1 cellular context compared by ENCODE assay signal in genomic region chr12:50549885-50550284, GRCh38.
TF ChIP-seq lines count a peak whose summit lies in the region.

No MANE protein-coding gene starts in this region.

TF ChIP-seq in K562, 482 proteins besides CTCF, POLR2A, EP300 and RAD21:
- no peak for TF ChIP-seq PCBP1 (IDR thresholded peaks at IDR 0.05; ENCODE audit: low read depth, low read length, poor library complexity, severe bottlenecking)
- no peak for TF ChIP-seq ZNF57 (CRISPR knock-in tag; IDR thresholded peaks at IDR 0.05)
- 0 out of 2 replicates have a peak, but pooled peaks have one; percentile 19 for TF ChIP-seq ZBTB9 (CRISPR knock-in tag; IDR thresholded peaks at IDR 0.05)
- peak in 2 of 3 experiments; percentile 34 to 91 for TF ChIP-seq YY1 (IDR thresholded peaks at IDR 0.05; ENCODE audit: borderline replicate concordance in 1 of 3, control insufficient read depth in 1 of 3, extremely low read depth in 1 of 3, insufficient read depth in 3 of 3, insufficient read length in 1 of 3, insufficient replicate concordance in 2 of 3, low read depth in 1 of 3, low read length in 2 of 3)
- TF ChIP-seq CBFA2T3 (IDR thresholded peaks at IDR 0.05): no peak
- no peak for TF ChIP-seq PHF20 (IDR thresholded peaks at IDR 0.05; ENCODE audit: partially characterized antibody)
- TF ChIP-seq ZNF592 (IDR thresholded peaks at IDR 0.05): 0 out of 2 replicates have a peak, but pooled peaks have one; percentile 41
